ENCODE assay signal across 10 cellular contexts in the genomic region with DNA sequence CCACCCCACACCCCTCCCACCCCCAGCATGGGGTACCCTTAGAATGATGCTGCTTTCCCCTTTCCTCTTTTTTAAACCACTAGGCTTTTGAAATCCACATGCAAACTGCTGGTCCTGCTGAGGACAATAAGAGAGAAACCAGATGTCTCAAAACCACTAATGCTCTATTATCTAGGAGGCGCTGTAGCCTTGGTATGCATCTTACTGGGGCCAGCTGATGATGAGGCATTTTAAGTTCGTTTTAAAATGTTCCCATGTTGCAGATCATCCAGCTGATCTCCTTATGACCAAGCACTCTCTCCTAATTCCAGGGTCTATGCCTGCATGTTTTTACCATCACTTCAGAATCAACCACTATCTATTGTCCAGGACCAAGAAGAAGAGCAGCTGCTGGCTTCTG. TPM values are rescaled to one million over a fixed set of nuclear protein-coding genes. Genes with fewer than 3 reads are reported as not detected.
DNase-seq lines count a peak whose midpoint lies in the region; ATAC-seq, FAIRE-seq and TF ChIP-seq lines count a peak whose summit lies in the region.
"Had no signal": no experiment of that assay in that cellular context is flagged by ENCODE, and none has a peak within 500 bp of the region (broad histone marks: within the 10 kb centered on the region; RNA-seq: fewer than 3 reads in every experiment).

No MANE protein-coding gene starts in this region.

- H3K79me2 ChIP-seq in Loucy (ENCODE audit: insufficient read depth, low read length) (no peaks in the 10 kb centered on the region), neural progenitor cell (ENCODE audit: low read depth) (no peaks in the 10 kb centered on the region)

- peaks cover 4% of the 10 kb centered on the region for H3K27me3 Mint-ChIP-seq in neural progenitor cell (ENCODE audit: insufficient read depth, low read depth)

- H3K4me3 Mint-ChIP-seq in neural progenitor cell, result peak overlapping the region; percentile 95

- H2AFZ ChIP-seq in Loucy (ENCODE audit: low read length) (peak overlapping the region; percentile 96), neural progenitor cell (replicated peaks) (no peak overlapping the region)

- H3K9ac ChIP-seq in Loucy (ENCODE audit: low read depth, low read length, poor library complexity, severe bottlenecking) (peak overlapping the region; percentile 84), neural progenitor cell (no peak overlapping the region)

- no peaks in the 10 kb centered on the region for H3K36me3 ChIP-seq in Loucy (ENCODE audit: insufficient read depth, low read length)
- no peaks in the 10 kb centered on the region for H3K36me3 ChIP-seq in neural progenitor cell
- H3K36me3 ChIP-seq in pancreas, result no peaks in the 10 kb centered on the region
- H3K36me3 ChIP-seq: gastroesophageal sphincter had no signal

- TF ChIP-seq CTCF in Loucy (conservative IDR thresholded peaks at IDR 0.05; ENCODE audit: low read length) (peak; percentile 58), neural progenitor cell (IDR thresholded peaks at IDR 0.05) (peak; percentile 27), pancreas (IDR thresholded peaks at IDR 0.05) (no peak)

- H3K27me3 ChIP-seq in Loucy (ENCODE audit: insufficient read depth, low read length, poor library complexity, severe bottlenecking) (no peaks in the 10 kb centered on the region), neural progenitor cell (no peaks in the 10 kb centered on the region), pancreas (no peaks in the 10 kb centered on the region)
- H3K27me3 ChIP-seq: gastroesophageal sphincter had no signal

- no peak for FAIRE-seq in pancreas (lab: Jason Lieb, UNC)

- peak overlapping the region; percentile 88 for H3K4me2 ChIP-seq in Loucy (ENCODE audit: low read depth, low read length, poor library complexity, severe bottlenecking)
- peak overlapping the region; percentile 98 for H3K4me2 ChIP-seq in neural progenitor cell

- ATAC-seq in HG02981 (IDR thresholded peaks at IDR 0.05; ENCODE audit: unreplicated experiment) (no peak), pancreas (no peak)

- no peaks in the 10 kb centered on the region for H3K9me3 ChIP-seq in Loucy (ENCODE audit: insufficient read depth, low read depth, low read length)
- H3K9me3 ChIP-seq in neural progenitor cell (ENCODE audit: low read depth), result no peaks in the 10 kb centered on the region
- H3K9me3 ChIP-seq in pancreas, result no peaks in the 10 kb centered on the region
- H3K9me3 ChIP-seq: gastroesophageal sphincter had no signal

- H3K4me1 ChIP-seq in Loucy (ENCODE audit: insufficient read depth, low read length, poor library complexity, severe bottlenecking) (peaks cover 43% of the 10 kb centered on the region), neural progenitor cell (peaks cover 11% of the 10 kb centered on the region), pancreas (peaks cover 0 to 6% (median 5%) of the 10 kb centered on the region in 3 donors)

- intact Hi-C loops in pancreas (cut with DNase I), result no loop called here

- no peak overlapping the region for H3K27ac Mint-ChIP-seq in neural progenitor cell

- H3K4me1 Mint-ChIP-seq in neural progenitor cell, result peaks cover 19% of the 10 kb centered on the region

- no peaks in the 10 kb centered on the region for H3F3A ChIP-seq in Loucy (ENCODE audit: low read depth)
- H3F3A ChIP-seq in neural progenitor cell (ENCODE audit: low read depth), result no peaks in the 10 kb centered on the region

- H3K4me3 ChIP-seq in Loucy (ENCODE audit: low read length, poor library complexity, severe bottlenecking) (peak overlapping the region; percentile 86), neural progenitor cell (no peak overlapping the region), pancreas (no peak overlapping the region)

- DNase-seq in SHP77 treated with DMSO at 0.1 percent for 48 hours (lab: John Stamatoyannopoulos, UW) (peak; percentile 18), SHP77 (lab: John Stamatoyannopoulos, UW) (no peak), amniotic epithelial cell (ENCODE audit: low read depth) (peak; percentile 84), neural progenitor cell (ENCODE audit: low spot score) (peak; percentile 33), NCI-H1105 treated with DMSO at 0.1 percent for 48 hours (lab: John Stamatoyannopoulos, UW) (no peak), pancreas (no peak)

- peaks cover 2% of the 10 kb centered on the region for H3K36me3 Mint-ChIP-seq in neural progenitor cell

- H3K9me2 ChIP-seq in Loucy (replicated peaks; ENCODE audit: low read depth, low read length), result no peaks in the 10 kb centered on the region

- no peaks in the 10 kb centered on the region for H4K20me1 ChIP-seq in Loucy (ENCODE audit: insufficient read depth, low read length, poor library complexity, severe bottlenecking)
- H4K20me1 ChIP-seq in neural progenitor cell (ENCODE audit: low read depth), result no peaks in the 10 kb centered on the region

- H3K9me3 Mint-ChIP-seq in neural progenitor cell, result no peaks in the 10 kb centered on the region

- WGBS in pancreas, 2 donors, result 36 to 41% methylated on average over 2 of the region's 2 CpGs

- H3K27ac ChIP-seq in neural progenitor cell (no peak overlapping the region), pancreas (no peak overlapping the region)

RNA-seq across cellular contexts. Expression of a gene that starts 1.3 kb away (rescaled TPM):
- total RNA-seq in neural progenitor cell (ENCODE audit: low replicate concordance) (1.1 and 2.2 TPM in 2 replicates), pancreas (1 to 10 TPM in 1 of 6 donors, under 1 TPM in 5; 0.47 to 1.8 (median 0.77) TPM)
- 1 to 10 TPM in 1 of 2 donors, under 1 TPM in 1; 0.91 to 3.5 TPM for polyA plus RNA-seq in pancreas
- polyA plus RNA-seq: urinary bladder had no signal

RNA-seq across cellular contexts. Expression of a gene that starts 20.0 kb away (rescaled TPM):
- total RNA-seq in neural progenitor cell (ENCODE audit: low replicate concordance) (11.2 and 17.2 TPM in 2 replicates), pancreas (10 to 100 TPM in 1 of 6 donors, 1 to 10 TPM in 5; 2.3 to 12.6 (median 5.6) TPM)
- polyA plus RNA-seq in pancreas, result 1 to 10 TPM; 2.8 to 5.3 TPM

Comparison
In these comparisons a context has a peak if more than half of its experiments do, and no peak if none do; other contexts are left out.
1. DNase-seq: peak in SHP77 treated with DMSO at 0.1 percent for 48 hours (single experiment), amniotic epithelial cell (single experiment) and neural progenitor cell (single experiment); none in SHP77 (0 of 2), NCI-H1105 treated with DMSO at 0.1 percent for 48 hours (single experiment) and pancreas (0 of 6).
2. CTCF ChIP-seq: peak in Loucy (single experiment) and neural progenitor cell (single experiment); none in pancreas (0 of 4).